ENCODE assay signal across 8 cellular contexts in the genomic region with DNA sequence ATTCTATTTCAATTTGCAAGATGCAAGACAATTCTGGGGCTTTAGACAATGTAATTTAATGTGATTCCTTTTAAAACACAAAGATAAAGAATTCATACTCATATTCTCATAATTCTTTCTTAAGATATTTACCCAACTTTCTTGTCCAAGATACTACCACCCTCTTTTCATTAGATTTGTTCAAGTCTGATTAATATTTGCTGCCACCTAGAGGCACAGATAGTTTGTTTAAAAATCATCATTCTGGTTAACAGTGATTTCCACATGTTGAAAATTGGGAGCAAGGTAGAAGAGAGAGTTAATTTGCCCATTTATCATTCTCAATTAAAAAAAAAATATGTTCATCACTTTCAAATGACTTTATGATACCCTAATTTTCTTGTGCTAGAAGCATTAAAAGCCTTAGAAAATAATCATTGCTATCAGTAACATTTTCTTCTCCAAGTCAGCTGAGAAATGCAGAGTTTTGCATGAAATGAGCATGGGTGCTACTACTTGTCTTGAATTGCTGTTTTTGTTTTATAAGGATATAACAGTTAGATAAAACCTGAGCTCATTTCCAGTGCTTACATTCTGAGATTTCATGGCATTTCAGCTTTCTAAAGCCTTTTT. TPM values are rescaled to one million over a fixed set of nuclear protein-coding genes. Genes with fewer than 3 reads are reported as not detected.
DNase-seq lines count a peak whose midpoint lies in the region; ATAC-seq, FAIRE-seq and TF ChIP-seq lines count a peak whose summit lies in the region.

No MANE protein-coding gene starts in this region.

- H4K5ac ChIP-seq in mesendoderm (ENCODE audit: low read length), result no peak overlapping the region

- H3K9me3 Mint-ChIP-seq in MCF 10A (ENCODE audit: unreplicated experiment), result no peaks in the 10 kb centered on the region

- no peak for TF ChIP-seq POLR2A in lower leg skin (IDR thresholded peaks at IDR 0.05)

- no peak overlapping the region for H3K9ac ChIP-seq in mesendoderm (ENCODE audit: low read length)

- peaks cover 3% of the 10 kb centered on the region for H3K36me3 ChIP-seq in mesendoderm (ENCODE audit: control insufficient read depth, insufficient read depth, low read length)

- no peak overlapping the region for H2BK5ac ChIP-seq in mesendoderm (ENCODE audit: low read length)

- peaks cover 46% of the 10 kb centered on the region for H3K36me3 Mint-ChIP-seq in MCF 10A (ENCODE audit: insufficient read depth, unreplicated experiment)

- intact Hi-C loops in MCF 10A (cut with micrococcal nuclease), result no loop called here
- intact Hi-C loops in lower leg skin (cut with DNase I; ENCODE audit: low total_unique reads), result loop anchor here (5.0 kb wide), 1 partner anchor 453 kb away; no protein-coding TSS in a partner anchor

- no peak for ATAC-seq in HG03045 (IDR thresholded peaks at IDR 0.05; ENCODE audit: unreplicated experiment)

- H3K18ac ChIP-seq in mesendoderm (ENCODE audit: low read length), result no peak overlapping the region

- POLR2A ChIA-PET in MCF 10A (lab: Yijun Ruan, JAX), result interaction anchor here (0.8 to 0.9 kb wide), 2 partner anchors 61 to 70 kb away, joined by 3 read pairs; no protein-coding TSS in a partner anchor

- no peak overlapping the region for H3K4me2 ChIP-seq in mesendoderm (ENCODE audit: low read length)

- H3K79me2 ChIP-seq in mesendoderm (ENCODE audit: control insufficient read depth, insufficient read depth, low read length), result no peaks in the 10 kb centered on the region

- no peak overlapping the region for H4K8ac ChIP-seq in mesendoderm (ENCODE audit: low read depth, low read length)

- H3K27ac ChIP-seq in mesendoderm (ENCODE audit: low read depth, low read length), result no peak overlapping the region

- no peaks in the 10 kb centered on the region for H3K27me3 ChIP-seq in mesendoderm (ENCODE audit: insufficient read depth, low read length, poor library complexity)

- no peak overlapping the region for H2BK120ac ChIP-seq in mesendoderm (ENCODE audit: low read depth, low read length)

- TF ChIP-seq CTCF in D721Med (IDR thresholded peaks at IDR 0.05; ENCODE audit: insufficient read depth, missing control alignments) (peak; percentile 57), MCF 10A (IDR thresholded peaks at IDR 0.05; ENCODE audit: unreplicated experiment) (peak; percentile 43), lower leg skin (IDR thresholded peaks at IDR 0.05) (no peak)

- no peak overlapping the region for H3K56ac ChIP-seq in mesendoderm (ENCODE audit: low read length)

- no peak overlapping the region for H3K4me3 Mint-ChIP-seq in MCF 10A (ENCODE audit: unreplicated experiment)

- H3K4me3 ChIP-seq in mesendoderm (ENCODE audit: low read length), result no peak overlapping the region
- no peak overlapping the region for H3K4me3 ChIP-seq in lower leg skin (ENCODE audit: low read depth, poor library complexity, severe bottlenecking)

- no peaks in the 10 kb centered on the region for H3K4me1 Mint-ChIP-seq in MCF 10A (ENCODE audit: insufficient read depth, unreplicated experiment)

- FAIRE-seq in D721Med (lab: Jason Lieb, UNC), result no peak

- no peaks in the 10 kb centered on the region for H3K79me1 ChIP-seq in mesendoderm (ENCODE audit: low read length)

- CTCF ChIA-PET in MCF 10A (lab: Yijun Ruan, JAX), result interaction anchor here (0.6 to 2.8 kb wide), 15 partner anchors 9 to 459 kb away, joined by 3 to 13 read pairs (median 4); no protein-coding TSS in a partner anchor

- H2BK15ac ChIP-seq in mesendoderm (replicated peaks; ENCODE audit: low read depth), result no peak overlapping the region

- H3K4ac ChIP-seq in mesendoderm (ENCODE audit: low read depth, low read length), result no peak overlapping the region

- no peaks in the 10 kb centered on the region for H3K4me1 ChIP-seq in mesendoderm (ENCODE audit: control insufficient read depth, low read depth, low read length)

- no peak overlapping the region for H2AK5ac ChIP-seq in mesendoderm (ENCODE audit: low read length)

- DNase-seq in D721Med (ENCODE audit: insufficient read length, low spot score), result no peak
- peak; percentile 25 for DNase-seq in KBM-7
- DNase-seq in MCF 10A (ENCODE audit: unreplicated experiment), result peak; percentile 44
- DNase-seq in mesendoderm, result peak; percentile 17
- no peak for DNase-seq in lower leg skin (ENCODE audit: low spot score in 2 of 2)
- no peak for DNase-seq in SHP77 treated with DMSO at 0.1 percent for 48 hours (lab: John Stamatoyannopoulos, UW)
- DNase-seq in NOMO-1 treated with dmso at 0.1 percent for 144 hours (lab: John Stamatoyannopoulos, UW; ENCODE audit: unreplicated experiment), result no peak

- H3K23ac ChIP-seq in mesendoderm (ENCODE audit: low read length), result no peak overlapping the region

- H3K27me3 Mint-ChIP-seq in MCF 10A (ENCODE audit: insufficient read depth, unreplicated experiment), result no peaks in the 10 kb centered on the region

- in situ Hi-C loops in KBM-7 (cut with MboI; ENCODE audit: low pct_unique_long_range_greater_than_20kb, low sequenced_read_pairs), result no loop called here

- no TSS peak for BruUV-seq in MCF 10A (replicated peaks; lab: Mats Ljungman, UMichigan)

- no peak overlapping the region for H3K27ac Mint-ChIP-seq in MCF 10A (ENCODE audit: low read depth, unreplicated experiment)

RNA-seq across cellular contexts. Expression of a gene that starts 11.6 kb away (rescaled TPM):
- total RNA-seq in MCF 10A (2022), result 19.8 and 26.2 TPM in 2 replicates
- 18.7 TPM for polyA plus RNA-seq in mesendoderm (2013, experiment 1 of 2)
- 17.5 TPM for polyA plus RNA-seq in mesendoderm (2013, experiment 2 of 2)
- total RNA-seq in lower leg skin, result 10 to 100 TPM in 1 of 4 donors, 1 to 10 TPM in 3; 7.5 to 10.8 (median 9.1) TPM

Comparison
In these comparisons a context has a peak if more than half of its experiments do, and no peak if none do; other contexts are left out.
1. DNase-seq: peak in KBM-7 (single experiment), MCF 10A (single experiment) and mesendoderm (single experiment); none in D721Med (single experiment), lower leg skin (0 of 2), SHP77 treated with DMSO at 0.1 percent for 48 hours (single experiment) and NOMO-1 treated with dmso at 0.1 percent for 144 hours (single experiment).
2. CTCF ChIP-seq: peak in D721Med (single experiment) and MCF 10A (single experiment); none in lower leg skin (0 of 3).